Comparison of ENCODE assay signal across 1 cellular context in genomic region chr4:98482847-98483806, GRCh38.
TF ChIP-seq lines count a peak whose summit lies in the region.

No MANE protein-coding gene starts in this region.

TF ChIP-seq in GM12878, 131 proteins besides CTCF, POLR2A, EP300 and RAD21 (continued from another document and continues in another):
- TF ChIP-seq NFIC (IDR thresholded peaks at IDR 0.05; ENCODE audit: low read depth, low read length) = peak; percentile 92
- peak; percentile 87 for TF ChIP-seq RELB (IDR thresholded peaks at IDR 0.05; ENCODE audit: low read depth)
- peak; percentile 57 for TF ChIP-seq RELA (IDR thresholded peaks at IDR 0.05; ENCODE audit: borderline replicate concordance, partially characterized antibody)
- no peak for TF ChIP-seq SREBF2 (IDR thresholded peaks at IDR 0.05; ENCODE audit: low read length)
- peak; percentile 20; the same call in 1 of the 2 replicates for TF ChIP-seq SPI1 (IDR thresholded peaks at IDR 0.05; ENCODE audit: borderline replicate concordance, insufficient read depth, low read depth, low read length)
- TF ChIP-seq CHD2 (IDR thresholded peaks at IDR 0.05; ENCODE audit: borderline replicate concordance, low read depth, low read length) = no peak
- no peak for TF ChIP-seq ZNF622 (IDR thresholded peaks at IDR 0.05)
- TF ChIP-seq TAF1 (IDR thresholded peaks at IDR 0.05; ENCODE audit: borderline replicate concordance, low read depth, low read length) = no peak
- TF ChIP-seq NR2F1 (conservative IDR thresholded peaks at IDR 0.05) = peak; percentile 55; the same call in 1 of the 2 replicates
- TF ChIP-seq NR2C1 (IDR thresholded peaks at IDR 0.05) = no peak
- no peak for TF ChIP-seq ZNF592 (IDR thresholded peaks at IDR 0.05)
- TF ChIP-seq SMARCA5 (IDR thresholded peaks at IDR 0.05) = 0 out of 2 replicates have a peak, but pooled peaks have one; percentile 28
- TF ChIP-seq FOXM1 (IDR thresholded peaks at IDR 0.05; ENCODE audit: low read depth, low read length) = peak; percentile 91
- TF ChIP-seq PAX5 (IDR thresholded peaks at IDR 0.05; ENCODE audit: borderline replicate concordance, low read depth, low read length) = 0 out of 2 replicates have a peak, but pooled peaks have one; percentile 36
- peak; percentile 92 for TF ChIP-seq IKZF1 (conservative IDR thresholded peaks at IDR 0.05)
- TF ChIP-seq, protein P1, sequence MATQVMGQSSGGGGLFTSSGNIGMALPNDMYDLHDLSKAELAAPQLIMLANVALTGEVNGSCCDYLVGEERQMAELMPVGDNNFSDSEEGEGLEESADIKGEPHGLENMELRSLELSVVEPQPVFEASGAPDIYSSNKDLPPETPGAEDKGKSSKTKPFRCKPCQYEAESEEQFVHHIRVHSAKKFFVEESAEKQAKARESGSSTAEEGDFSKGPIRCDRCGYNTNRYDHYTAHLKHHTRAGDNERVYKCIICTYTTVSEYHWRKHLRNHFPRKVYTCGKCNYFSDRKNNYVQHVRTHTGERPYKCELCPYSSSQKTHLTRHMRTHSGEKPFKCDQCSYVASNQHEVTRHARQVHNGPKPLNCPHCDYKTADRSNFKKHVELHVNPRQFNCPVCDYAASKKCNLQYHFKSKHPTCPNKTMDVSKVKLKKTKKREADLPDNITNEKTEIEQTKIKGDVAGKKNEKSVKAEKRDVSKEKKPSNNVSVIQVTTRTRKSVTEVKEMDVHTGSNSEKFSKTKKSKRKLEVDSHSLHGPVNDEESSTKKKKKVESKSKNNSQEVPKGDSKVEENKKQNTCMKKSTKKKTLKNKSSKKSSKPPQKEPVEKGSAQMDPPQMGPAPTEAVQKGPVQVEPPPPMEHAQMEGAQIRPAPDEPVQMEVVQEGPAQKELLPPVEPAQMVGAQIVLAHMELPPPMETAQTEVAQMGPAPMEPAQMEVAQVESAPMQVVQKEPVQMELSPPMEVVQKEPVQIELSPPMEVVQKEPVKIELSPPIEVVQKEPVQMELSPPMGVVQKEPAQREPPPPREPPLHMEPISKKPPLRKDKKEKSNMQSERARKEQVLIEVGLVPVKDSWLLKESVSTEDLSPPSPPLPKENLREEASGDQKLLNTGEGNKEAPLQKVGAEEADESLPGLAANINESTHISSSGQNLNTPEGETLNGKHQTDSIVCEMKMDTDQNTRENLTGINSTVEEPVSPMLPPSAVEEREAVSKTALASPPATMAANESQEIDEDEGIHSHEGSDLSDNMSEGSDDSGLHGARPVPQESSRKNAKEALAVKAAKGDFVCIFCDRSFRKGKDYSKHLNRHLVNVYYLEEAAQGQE (IDR thresholded peaks at IDR 0.05; ENCODE audit: low read depth, low read length) = no peak
- TF ChIP-seq SMC3 (IDR thresholded peaks at IDR 0.05; ENCODE audit: borderline replicate concordance, low read length) = no peak
- peak; percentile 96 for TF ChIP-seq DPF2 (IDR thresholded peaks at IDR 0.05)
- TF ChIP-seq CEBPZ (IDR thresholded peaks at IDR 0.05; ENCODE audit: low read depth, low read length) = no peak
- no peak for TF ChIP-seq ESRRA (IDR thresholded peaks at IDR 0.05; ENCODE audit: low read length)
- TF ChIP-seq ZBTB40 (IDR thresholded peaks at IDR 0.05; ENCODE audit: borderline replicate concordance) = no peak
- TF ChIP-seq MTA3 (IDR thresholded peaks at IDR 0.05; ENCODE audit: borderline replicate concordance, low read length) = 0 out of 2 replicates have a peak, but pooled peaks have one; percentile 8
- TF ChIP-seq, protein P2, sequence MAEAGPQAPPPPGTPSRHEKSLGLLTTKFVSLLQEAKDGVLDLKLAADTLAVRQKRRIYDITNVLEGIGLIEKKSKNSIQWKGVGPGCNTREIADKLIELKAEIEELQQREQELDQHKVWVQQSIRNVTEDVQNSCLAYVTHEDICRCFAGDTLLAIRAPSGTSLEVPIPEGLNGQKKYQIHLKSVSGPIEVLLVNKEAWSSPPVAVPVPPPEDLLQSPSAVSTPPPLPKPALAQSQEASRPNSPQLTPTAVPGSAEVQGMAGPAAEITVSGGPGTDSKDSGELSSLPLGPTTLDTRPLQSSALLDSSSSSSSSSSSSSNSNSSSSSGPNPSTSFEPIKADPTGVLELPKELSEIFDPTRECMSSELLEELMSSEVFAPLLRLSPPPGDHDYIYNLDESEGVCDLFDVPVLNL (IDR thresholded peaks at IDR 0.05; ENCODE audit: low read depth, low read length) = no peak
- TF ChIP-seq, protein P3, sequence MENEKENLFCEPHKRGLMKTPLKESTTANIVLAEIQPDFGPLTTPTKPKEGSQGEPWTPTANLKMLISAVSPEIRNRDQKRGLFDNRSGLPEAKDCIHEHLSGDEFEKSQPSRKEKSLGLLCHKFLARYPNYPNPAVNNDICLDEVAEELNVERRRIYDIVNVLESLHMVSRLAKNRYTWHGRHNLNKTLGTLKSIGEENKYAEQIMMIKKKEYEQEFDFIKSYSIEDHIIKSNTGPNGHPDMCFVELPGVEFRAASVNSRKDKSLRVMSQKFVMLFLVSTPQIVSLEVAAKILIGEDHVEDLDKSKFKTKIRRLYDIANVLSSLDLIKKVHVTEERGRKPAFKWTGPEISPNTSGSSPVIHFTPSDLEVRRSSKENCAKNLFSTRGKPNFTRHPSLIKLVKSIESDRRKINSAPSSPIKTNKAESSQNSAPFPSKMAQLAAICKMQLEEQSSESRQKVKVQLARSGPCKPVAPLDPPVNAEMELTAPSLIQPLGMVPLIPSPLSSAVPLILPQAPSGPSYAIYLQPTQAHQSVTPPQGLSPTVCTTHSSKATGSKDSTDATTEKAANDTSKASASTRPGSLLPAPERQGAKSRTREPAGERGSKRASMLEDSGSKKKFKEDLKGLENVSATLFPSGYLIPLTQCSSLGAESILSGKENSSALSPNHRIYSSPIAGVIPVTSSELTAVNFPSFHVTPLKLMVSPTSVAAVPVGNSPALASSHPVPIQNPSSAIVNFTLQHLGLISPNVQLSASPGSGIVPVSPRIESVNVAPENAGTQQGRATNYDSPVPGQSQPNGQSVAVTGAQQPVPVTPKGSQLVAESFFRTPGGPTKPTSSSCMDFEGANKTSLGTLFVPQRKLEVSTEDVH (IDR thresholded peaks at IDR 0.05; ENCODE audit: low read depth, partially characterized antibody) = no peak
- TF ChIP-seq, protein P4, sequence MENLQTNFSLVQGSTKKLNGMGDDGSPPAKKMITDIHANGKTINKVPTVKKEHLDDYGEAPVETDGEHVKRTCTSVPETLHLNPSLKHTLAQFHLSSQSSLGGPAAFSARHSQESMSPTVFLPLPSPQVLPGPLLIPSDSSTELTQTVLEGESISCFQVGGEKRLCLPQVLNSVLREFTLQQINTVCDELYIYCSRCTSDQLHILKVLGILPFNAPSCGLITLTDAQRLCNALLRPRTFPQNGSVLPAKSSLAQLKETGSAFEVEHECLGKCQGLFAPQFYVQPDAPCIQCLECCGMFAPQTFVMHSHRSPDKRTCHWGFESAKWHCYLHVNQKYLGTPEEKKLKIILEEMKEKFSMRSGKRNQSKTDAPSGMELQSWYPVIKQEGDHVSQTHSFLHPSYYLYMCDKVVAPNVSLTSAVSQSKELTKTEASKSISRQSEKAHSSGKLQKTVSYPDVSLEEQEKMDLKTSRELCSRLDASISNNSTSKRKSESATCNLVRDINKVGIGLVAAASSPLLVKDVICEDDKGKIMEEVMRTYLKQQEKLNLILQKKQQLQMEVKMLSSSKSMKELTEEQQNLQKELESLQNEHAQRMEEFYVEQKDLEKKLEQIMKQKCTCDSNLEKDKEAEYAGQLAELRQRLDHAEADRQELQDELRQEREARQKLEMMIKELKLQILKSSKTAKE (IDR thresholded peaks at IDR 0.05; ENCODE audit: low read depth, poor library complexity, severe bottlenecking) = peak; percentile 26
- TF ChIP-seq, protein P5, sequence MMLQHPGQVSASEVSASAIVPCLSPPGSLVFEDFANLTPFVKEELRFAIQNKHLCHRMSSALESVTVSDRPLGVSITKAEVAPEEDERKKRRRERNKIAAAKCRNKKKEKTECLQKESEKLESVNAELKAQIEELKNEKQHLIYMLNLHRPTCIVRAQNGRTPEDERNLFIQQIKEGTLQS (IDR thresholded peaks at IDR 0.05; ENCODE audit: borderline replicate concordance, extremely low read depth, low read depth, low read length) = no peak
- TF ChIP-seq NRF1 (conservative IDR thresholded peaks at IDR 0.05; ENCODE audit: low read depth, low read length) = no peak
- TF ChIP-seq KDM1A (IDR thresholded peaks at IDR 0.05; ENCODE audit: borderline replicate concordance) = no peak
